Comparison of ENCODE assay signal across 8 cellular contexts in the genomic region with DNA sequence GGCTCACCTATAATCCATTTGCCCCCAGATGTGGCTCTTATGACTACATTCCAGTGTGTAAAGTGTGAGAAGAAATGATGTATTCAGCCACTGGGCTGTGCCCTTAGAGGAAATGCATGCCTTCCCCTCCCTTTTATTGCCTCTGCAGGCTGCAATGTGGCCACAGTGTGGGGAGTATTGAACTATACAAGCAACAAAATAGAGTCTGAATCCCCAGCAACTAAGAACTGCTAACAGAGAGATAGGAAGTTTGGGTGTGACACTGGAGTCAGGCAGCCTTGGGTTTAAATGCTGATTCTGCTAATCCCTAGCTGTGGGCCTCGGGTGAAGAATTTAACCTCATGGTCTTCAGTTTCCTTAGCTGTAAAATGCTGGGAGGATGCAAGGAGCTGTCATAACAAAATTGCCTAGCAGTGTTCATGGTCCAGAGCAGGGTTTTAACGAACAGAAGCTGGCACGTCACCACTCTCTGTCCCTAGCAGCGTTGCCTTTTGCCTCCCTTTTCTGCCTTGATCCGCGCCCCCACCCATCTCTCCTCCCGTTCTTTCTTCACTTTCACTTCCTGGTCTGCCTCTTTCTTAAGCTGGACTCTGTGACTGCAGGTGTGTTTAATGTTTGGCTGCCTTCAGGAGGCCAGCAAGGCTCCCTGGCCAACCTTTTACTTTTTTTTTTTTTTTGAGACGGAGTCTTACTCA. TPM values are rescaled to one million over a fixed set of nuclear protein-coding genes. Genes with fewer than 3 reads are reported as not detected.
DNase-seq lines count a peak whose midpoint lies in the region; ATAC-seq, FAIRE-seq and TF ChIP-seq lines count a peak whose summit lies in the region.

No MANE protein-coding gene starts in this region.

- no peak for FAIRE-seq in kidney (lab: Jason Lieb, UNC)

- DNase-seq in SKM-1 treated with dmso at 0.1 percent for 144 hours (lab: John Stamatoyannopoulos, UW; ENCODE audit: unreplicated experiment) = peak; percentile 48
- no peak for DNase-seq in kidney
- no peak for DNase-seq in BE2C
- no peak for DNase-seq in iPS-NIHi7 (ENCODE audit: extremely low spot score)

- H3K9me3 ChIP-seq in BLaER1 (peaks cover 16% of the 10 kb centered on the region; the same call in 1 of the 2 replicates), kidney (ENCODE audit: control insufficient read depth in 1 of 2, low read length in 2 of 2) (no peaks in the 10 kb centered on the region), BE2C (no peaks in the 10 kb centered on the region; the same call in 1 of the 2 replicates)

- H3K27ac ChIP-seq in BLaER1 (peak overlapping the region; percentile 73; the same call in 1 of the 2 replicates), kidney (ENCODE audit: low read depth in 2 of 2, low read length in 2 of 2) (no peak overlapping the region)

- H3K36me3 ChIP-seq in BLaER1 = no peaks in the 10 kb centered on the region
- H3K36me3 ChIP-seq in kidney (ENCODE audit: control insufficient read depth in 1 of 2, insufficient read depth in 2 of 2, low read length in 2 of 2) = no peaks in the 10 kb centered on the region
- no peaks in the 10 kb centered on the region for H3K36me3 ChIP-seq in BE2C

- H3K4me2 ChIP-seq in BLaER1 = peak overlapping the region; percentile 93

- peak; percentile 46 for ATAC-seq in GM21723 (IDR thresholded peaks at IDR 0.05; ENCODE audit: unreplicated experiment)
- no peak for ATAC-seq in HG03469 (IDR thresholded peaks at IDR 0.05; ENCODE audit: unreplicated experiment)
- no peak for ATAC-seq in GM19324 (IDR thresholded peaks at IDR 0.05; ENCODE audit: low FRiP score, unreplicated experiment)

- peaks cover 5% of the 10 kb centered on the region; the same call in 1 of the 2 replicates for H3K27me3 ChIP-seq in BLaER1
- H3K27me3 ChIP-seq in BE2C = no peaks in the 10 kb centered on the region

- no peak overlapping the region for H3K9ac ChIP-seq in BLaER1
- no peak overlapping the region for H3K9ac ChIP-seq in kidney (ENCODE audit: low read length in 2 of 2)

- TF ChIP-seq CTCF in kidney (IDR thresholded peaks at IDR 0.05; ENCODE audit: borderline replicate concordance, extremely low read depth, insufficient read depth) = no peak
- TF ChIP-seq CTCF in BE2C (IDR thresholded peaks at IDR 0.05; ENCODE audit: low read depth, low read length) = no peak

- intact Hi-C loops in kidney (cut with DNase I) = no loop called here

- H3K4me3 ChIP-seq in BLaER1 (peak overlapping the region; percentile 54), kidney (ENCODE audit: low read length in 2 of 2) (peak overlapping the region; percentile 37 to 42), BE2C (ENCODE audit: low read depth, low read length) (no peak overlapping the region)

- H3K4me1 ChIP-seq in BLaER1 (peaks cover 39% of the 10 kb centered on the region), kidney (ENCODE audit: control insufficient read depth in 1 of 2, insufficient read depth in 1 of 2, low read depth in 1 of 2, low read length in 2 of 2) (peaks cover 0 to 6% of the 10 kb centered on the region in 2 donors), BE2C (no peaks in the 10 kb centered on the region)

- H4K20me1 ChIP-seq in BLaER1 = no peaks in the 10 kb centered on the region; the same call in 1 of the 2 replicates

RNA-seq across cellular contexts. Expression of a gene that starts 50.4 kb away (rescaled TPM):
- 27.4 TPM for total RNA-seq in kidney
- polyA plus RNA-seq in kidney (ENCODE audit: insufficient read depth, low read depth, low replicate concordance) = 23.3 TPM
- 95.7 TPM for polyA plus RNA-seq in BE2C (2012; ENCODE audit: insufficient read depth, insufficient read length, low read depth)
